ENCODE assay signal across 24 cellular contexts in the genomic region with DNA sequence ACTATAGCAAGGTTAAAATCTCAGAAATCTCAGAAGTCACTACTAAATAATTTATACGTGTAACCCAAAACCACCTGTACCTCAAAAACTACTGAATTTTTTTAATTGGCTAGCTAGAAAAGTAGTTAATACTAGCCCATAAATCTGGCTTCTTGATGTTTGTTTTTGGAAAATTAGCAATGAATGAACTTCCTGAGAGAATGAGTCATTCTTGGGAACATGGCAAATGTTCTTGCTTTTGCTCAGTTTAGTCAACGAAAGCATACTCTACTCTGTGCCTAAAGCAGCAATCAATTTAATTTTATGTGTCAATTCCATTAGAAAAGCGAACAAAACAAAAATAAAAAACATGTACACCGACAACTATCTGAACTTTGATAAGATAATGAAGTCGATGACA.
DNase-seq lines count a peak whose midpoint lies in the region; ATAC-seq, FAIRE-seq and TF ChIP-seq lines count a peak whose summit lies in the region.
"Had no signal": no experiment of that assay in that cellular context is flagged by ENCODE, and none has a peak within 500 bp of the region (broad histone marks: within the 10 kb centered on the region; RNA-seq: fewer than 3 reads in every experiment).

No MANE protein-coding gene starts in this region.

- no peaks in the 10 kb centered on the region for H3K4me1 Mint-ChIP-seq in stimulated activated effector memory CD8-positive, alpha-beta T cell treated with anti-CD3 and anti-CD28 coated beads, Interleukin-12 subunit alpha, Interleukin-12 subunit beta, amount 100 ng/mL, for 72 hours
- H3K4me1 Mint-ChIP-seq: activated naive CD4-positive, alpha-beta T cell treated with anti-CD3 and anti-CD28 coated beads, Interleukin-2, amount 10 ng/mL, durations not matched to agents 7 days and 5 days; CD4-positive, CD25-positive, alpha-beta regulatory T cell; H9; neural progenitor cell; T-cell had no signal

- no peak overlapping the region for H3K27ac ChIP-seq in A673 (ENCODE audit: low read depth, low read length, poor library complexity, severe bottlenecking)
- H3K27ac ChIP-seq: brain microvascular endothelial cell, esophagus muscularis mucosa, neural progenitor cell had no signal

- H3K4me3 ChIP-seq in A673 (ENCODE audit: low read depth, low read length, poor library complexity, severe bottlenecking) (no peak overlapping the region), bronchial epithelial cell (ENCODE audit: low read depth, low read length) (no peak overlapping the region)
- H3K4me3 ChIP-seq: esophagus muscularis mucosa, K562, mucosa of descending colon, neural progenitor cell had no signal

- no peak for TF ChIP-seq CTCF in A673 (conservative IDR thresholded peaks at IDR 0.05; ENCODE audit: low read depth, low read length)
- TF ChIP-seq CTCF in bronchial epithelial cell (IDR thresholded peaks at IDR 0.05; ENCODE audit: insufficient read depth, low read length, severe bottlenecking), result no peak

- CTCF ChIA-PET in A673 (lab: Charles Lee), result no interaction called here

- peaks cover 13% of the 10 kb centered on the region for H3K9me3 Mint-ChIP-seq in stimulated activated effector memory CD8-positive, alpha-beta T cell treated with anti-CD3 and anti-CD28 coated beads, Interleukin-12 subunit alpha, Interleukin-12 subunit beta, amount 100 ng/mL, for 72 hours
- H3K9me3 Mint-ChIP-seq: activated naive CD4-positive, alpha-beta T cell treated with anti-CD3 and anti-CD28 coated beads, Interleukin-2, amount 10 ng/mL, durations not matched to agents 7 days and 5 days; H9; neural progenitor cell had no signal

- POLR2A ChIA-PET in A673 (lab: Charles Lee; ENCODE audit: low non-redundant PET), result interaction anchor here (0.6 kb wide), 1 partner anchor 909 kb away, joined by 3 read pairs; no protein-coding TSS in a partner anchor

- intact Hi-C loops in A673 (cut with micrococcal nuclease; ENCODE audit: unreplicated experiment), result no loop called here

- no peaks in the 10 kb centered on the region for H3K9me3 ChIP-seq in A673 (ENCODE audit: low read depth, low read length, poor library complexity, severe bottlenecking)
- H3K9me3 ChIP-seq: esophagus muscularis mucosa, mucosa of descending colon had no signal

- DNase-seq in A673 (ENCODE audit: low spot score) (peak; percentile 4), LHCN-M2 (ENCODE audit: low read depth) (peak; percentile 63), bronchial epithelial cell (ENCODE audit: low read depth) (peak; percentile 58), foreskin melanocyte (peak; percentile 17), NCI-H526 (lab: John Stamatoyannopoulos, UW) (no peak), DMS114 treated with DMSO at 0.1 percent for 48 hours (lab: John Stamatoyannopoulos, UW; ENCODE audit: unreplicated experiment) (no peak)
- DNase-seq in stimulated activated effector memory CD8-positive, alpha-beta T cell treated with anti-CD3 and anti-CD28 coated beads, Interleukin-12 subunit alpha, Interleukin-12 subunit beta, amount 100 ng/mL, for 72 hours (ENCODE audit: low spot score in 2 of 2), result no peak
- DNase-seq: ACHN; activated CD4-positive, alpha-beta T cell treated with anti-CD3 and anti-CD28 coated beads, Interleukin-2, amount 50 U/mL, for 1 hour; activated naive CD4-positive, alpha-beta T cell treated with anti-CD3 and anti-CD28 coated beads, Interleukin-2, amount 10 ng/mL, durations not matched to agents 7 days and 5 days; activated T-cell treated with anti-CD3 and anti-CD28 coated beads, Interleukin-2, amount 50 U/mL, for 1 hour; brain microvascular endothelial cell; CD4-positive, CD25-positive, alpha-beta regulatory T cell; DMS79; H9; mucosa of descending colon; MV-4-11; NCI-H2029; T-cell had no signal

- H3K27me3 ChIP-seq in A673 (replicated peaks; ENCODE audit: insufficient read depth, low read depth, low read length, poor library complexity) (peaks cover 24% of the 10 kb centered on the region), bronchial epithelial cell (ENCODE audit: control insufficient read depth, insufficient read depth, low read length) (no peaks in the 10 kb centered on the region)
- H3K27me3 ChIP-seq: brain microvascular endothelial cell, esophagus muscularis mucosa, neural progenitor cell had no signal

- H3K36me3 ChIP-seq in A673 (ENCODE audit: insufficient read depth, low read length, poor library complexity, severe bottlenecking) (no peaks in the 10 kb centered on the region), bronchial epithelial cell (ENCODE audit: control insufficient read depth, insufficient read depth, low read length) (no peaks in the 10 kb centered on the region)
- H3K36me3 ChIP-seq: brain microvascular endothelial cell, esophagus muscularis mucosa, neural progenitor cell had no signal

- no peak overlapping the region for H3K27ac Mint-ChIP-seq in stimulated activated effector memory CD8-positive, alpha-beta T cell treated with anti-CD3 and anti-CD28 coated beads, Interleukin-12 subunit alpha, Interleukin-12 subunit beta, amount 100 ng/mL, for 72 hours
- H3K27ac Mint-ChIP-seq: activated naive CD4-positive, alpha-beta T cell treated with anti-CD3 and anti-CD28 coated beads, Interleukin-2, amount 10 ng/mL, durations not matched to agents 7 days and 5 days; CD4-positive, CD25-positive, alpha-beta regulatory T cell; H9; neural progenitor cell; T-cell had no signal

- ATAC-seq in stimulated activated effector memory CD8-positive, alpha-beta T cell treated with anti-CD3 and anti-CD28 coated beads, Interleukin-12 subunit alpha, Interleukin-12 subunit beta, amount 100 ng/mL, for 72 hours, result no peak
- no peak for ATAC-seq in GM18502 (IDR thresholded peaks at IDR 0.05; ENCODE audit: poor library complexity, unreplicated experiment)
- ATAC-seq: K562, left lobe of liver, mucosa of descending colon, T-cell had no signal

- H3K36me3 Mint-ChIP-seq in stimulated activated effector memory CD8-positive, alpha-beta T cell treated with anti-CD3 and anti-CD28 coated beads, Interleukin-12 subunit alpha, Interleukin-12 subunit beta, amount 100 ng/mL, for 72 hours, result no peaks in the 10 kb centered on the region
- H3K36me3 Mint-ChIP-seq: activated naive CD4-positive, alpha-beta T cell treated with anti-CD3 and anti-CD28 coated beads, Interleukin-2, amount 10 ng/mL, durations not matched to agents 7 days and 5 days; CD4-positive, CD25-positive, alpha-beta regulatory T cell; neural progenitor cell; T-cell had no signal

- no TSS peak for BruUV-seq in A673 (replicated peaks; lab: Mats Ljungman, UMichigan)

- no peaks in the 10 kb centered on the region for H3K4me1 ChIP-seq in A673 (ENCODE audit: insufficient read depth, low read length, poor library complexity, severe bottlenecking)
- H3K4me1 ChIP-seq: esophagus muscularis mucosa, neural progenitor cell had no signal

- H3K4me3 Mint-ChIP-seq in stimulated activated effector memory CD8-positive, alpha-beta T cell treated with anti-CD3 and anti-CD28 coated beads, Interleukin-12 subunit alpha, Interleukin-12 subunit beta, amount 100 ng/mL, for 72 hours, result no peak overlapping the region
- H3K4me3 Mint-ChIP-seq: activated naive CD4-positive, alpha-beta T cell treated with anti-CD3 and anti-CD28 coated beads, Interleukin-2, amount 10 ng/mL, durations not matched to agents 7 days and 5 days; CD4-positive, CD25-positive, alpha-beta regulatory T cell; H9; neural progenitor cell; T-cell had no signal

- FAIRE-seq in bronchial epithelial cell (lab: Jason Lieb, UNC), result no peak
- FAIRE-seq: K562 had no signal

Comparison
In these comparisons a context has a peak if more than half of its experiments do, and no peak if none do; other contexts are left out.
1. DNase-seq: peak in A673 (single experiment), LHCN-M2 (single experiment), bronchial epithelial cell (single experiment) and foreskin melanocyte (single experiment); none in stimulated activated effector memory CD8-positive, alpha-beta T cell treated with anti-CD3 and anti-CD28 coated beads, Interleukin-12 subunit alpha, Interleukin-12 subunit beta, amount 100 ng/mL, for 72 hours (0 of 2), NCI-H526 (0 of 2) and DMS114 treated with DMSO at 0.1 percent for 48 hours (single experiment).